Comparison of ENCODE assay signal across 17 cellular contexts in genomic region chr18:1308686-1309085, GRCh38.
"Had no signal": no experiment of that assay in that cellular context is flagged by ENCODE, and none has a peak within 500 bp of the region (broad histone marks: within the 10 kb centered on the region; RNA-seq: fewer than 3 reads in every experiment).

No MANE protein-coding gene starts in this region.

- DNase-seq: effector memory CD4-positive, alpha-beta T cell; gastrocnemius medialis; heart right ventricle; left colon; left ventricle myocardium superior; mesenchymal stem cell; midbrain; nucleus accumbens; pancreas; right cardiac atrium; small intestine; stimulated activated CD4-positive, alpha-beta T cell treated with anti-CD3 and anti-CD28 coated beads, Interleukin-12 subunit alpha, Interleukin-12 subunit beta, amount 100 ng/mL, for 4 hours; stimulated activated naive CD4-positive, alpha-beta T cell; uterus had no signal

- ATAC-seq: esophagus mucosa; gastrocnemius medialis; heart right ventricle; left colon; left ventricle myocardium superior; natural killer cell treated with Interleukin-12 subunit alpha and Interleukin-12 subunit beta and Interleukin-15 and Interleukin-18, amount 100 ng/mL, for 72 hours; pancreas; right cardiac atrium had no signal

- FAIRE-seq: endometrium, pancreas, small intestine had no signal
